1 cellular context compared by ENCODE assay signal in genomic region chr16:4316103-4316731, GRCh38.
TF ChIP-seq lines count a peak whose summit lies in the region.

No MANE protein-coding gene starts in this region.

TF ChIP-seq in GM23338, 12 proteins besides CTCF, POLR2A, EP300 and RAD21 (continued from another document):
- TF ChIP-seq ZNF462 (CRISPR knock-in tag; IDR thresholded peaks at IDR 0.05) (no peak), EZH2 (IDR thresholded peaks at IDR 0.05; ENCODE audit: low read depth, unreplicated experiment) (no peak), NANOG (IDR thresholded peaks at IDR 0.05; ENCODE audit: borderline replicate concordance) (no peak), EZH2phosphoT487 (IDR thresholded peaks at IDR 0.05; ENCODE audit: unreplicated experiment) (no peak), ETS1 (IDR thresholded peaks at IDR 0.05) (no peak), REST (IDR thresholded peaks at IDR 0.05; ENCODE audit: unreplicated experiment) (no peak), ZNF331 (CRISPR knock-in tag; IDR thresholded peaks at IDR 0.05; ENCODE audit: low read depth) (no peak), CREB1 (CRISPR knock-in tag; IDR thresholded peaks at IDR 0.05; ENCODE audit: low read depth) (no peak), POLR2AphosphoS5 (IDR thresholded peaks at IDR 0.05; ENCODE audit: low read depth) (no peak)
TF ChIP-seq in GM23338: peak in this region for 0.
